ENCODE assay signal across 8 cellular contexts in genomic region chr16:28212532-28212873, GRCh38. TPM values are rescaled to one million over a fixed set of nuclear protein-coding genes. Genes with fewer than 3 reads are reported as not detected.
DNase-seq lines count a peak whose midpoint lies in the region; ATAC-seq, FAIRE-seq and TF ChIP-seq lines count a peak whose summit lies in the region.

No MANE protein-coding gene starts in this region.

- POLR2A ChIA-PET in A549 (lab: Yijun Ruan, JAX): interaction anchor here (0.6 to 1.1 kb wide), 3 partner anchors 8 to 341 kb away, joined by 3 to 4 read pairs (median 3); partner anchors contain the start of gene SGF29

- no peak for TF ChIP-seq CTCF in A549 (IDR thresholded peaks at IDR 0.05)
- no peak for TF ChIP-seq CTCF in HL-60 (IDR thresholded peaks at IDR 0.05; ENCODE audit: insufficient read depth, low read length)

- peak overlapping the region; percentile 73 for H3K4me2 ChIP-seq in A549

- no peak for FAIRE-seq in A549 (lab: Jason Lieb, UNC)

- no peak for DNase-seq in A549 (ENCODE audit: low read depth in 1 of 2, low spot score in 1 of 2)
- DNase-seq in HL-60 (ENCODE audit: low read depth in 1 of 2, low spot score in 1 of 2): no peak
- peak; percentile 47 for DNase-seq in astrocyte of the hippocampus (ENCODE audit: low read depth, low spot score)
- no peak for DNase-seq in stimulated activated naive CD4-positive, alpha-beta T cell (lab: John Stamatoyannopoulos, UW)
- DNase-seq in activated gamma-delta T cell (lab: John Stamatoyannopoulos, UW): no peak
- no peak for DNase-seq in NCI-H526 (lab: John Stamatoyannopoulos, UW)

- no peak for TF ChIP-seq EP300 in A549 (IDR thresholded peaks at IDR 0.05)

- TF ChIP-seq POLR2A in A549 (IDR thresholded peaks at IDR 0.05; ENCODE audit: low read length): no peak

- H3K27ac ChIP-seq in A549: peak overlapping the region; percentile 74 to 82
- peak overlapping the region; percentile 73 for H3K27ac ChIP-seq in HL-60 (replicated peaks)
- H3K27ac ChIP-seq in mesodermal cell (ENCODE audit: low read depth, low read length, severe bottlenecking): peak overlapping the region; percentile 81

- H3K4me3 ChIP-seq in A549 (peak overlapping the region; percentile 96), HL-60 (replicated peaks; ENCODE audit: insufficient read depth, low read length) (peak overlapping the region; percentile 34), mesodermal cell (ENCODE audit: extremely low read depth, insufficient read depth, low read length, poor library complexity, severe bottlenecking) (peak overlapping the region; percentile 71)

- H3K36me3 ChIP-seq in mesodermal cell (ENCODE audit: control insufficient read depth, insufficient read depth, low read length): peaks cover 25% of the 10 kb centered on the region

- no peaks in the 10 kb centered on the region for H3K9me3 ChIP-seq in A549
- H3K9me3 ChIP-seq in mesodermal cell (ENCODE audit: control insufficient read depth, low read length): no peaks in the 10 kb centered on the region

- H3K27me3 ChIP-seq in HL-60 (ENCODE audit: insufficient read depth, poor library complexity, severe bottlenecking): no peaks in the 10 kb centered on the region

- no peak for ATAC-seq in A549
- no peak for ATAC-seq in GM18868 (IDR thresholded peaks at IDR 0.05; ENCODE audit: unreplicated experiment)

- 93% methylated on average over 4 of the region's 4 CpGs for whole genome bisulfite sequencing in A549 (ENCODE audit: missing lambda C conversion rate)
- WGBS in mesodermal cell (ENCODE audit: insufficient coverage in 2 of 2), 2 experiments: 74 to 85% methylated on average over 3 to 4 of the region's 4 CpGs

- CTCF ChIA-PET in A549 (lab: Yijun Ruan, JAX): interaction anchor here (0.7 kb wide), 1 partner anchor 93 kb away, joined by 3 read pairs; no protein-coding TSS in a partner anchor

- H3K4me1 ChIP-seq in A549 (peaks cover 21% of the 10 kb centered on the region), mesodermal cell (ENCODE audit: control insufficient read depth, insufficient read depth, low read length, poor library complexity, severe bottlenecking) (peaks cover 4% of the 10 kb centered on the region)

- TF ChIP-seq RAD21 in A549 (conservative IDR thresholded peaks at IDR 0.05 in 1 of 2, IDR thresholded peaks at IDR 0.05 in 1 of 2): no peak

TF ChIP-seq in A549, 52 proteins besides CTCF, POLR2A, EP300 and RAD21:
- no peak for TF ChIP-seq HOXA7 (CRISPR knock-in tag; IDR thresholded peaks at IDR 0.05)
- no peak for TF ChIP-seq FOSL2 (IDR thresholded peaks at IDR 0.05)
- TF ChIP-seq FOSL2 (CRISPR knock-in tag; IDR thresholded peaks at IDR 0.05): peak; percentile 77
- no peak for TF ChIP-seq REST (IDR thresholded peaks at IDR 0.05)

RNA-seq across cellular contexts. Expression of gene XPO6, which starts 0.7 kb away (rescaled TPM):
- polyA plus RNA-seq in A549 (2011; rRNA removed) (108 and 115 TPM in 2 replicates), A549 (2017; fragmentation: RNase III; extraction: RNeasy Plus Mini Kit Qiagen cat#74134 plus additional on column Dnase treatment) (63.0 to 76.5 TPM (median 70.9 TPM) in 3 replicates)
- polyA plus RNA-seq in A549 (2012; cell fraction: cytosol; rRNA removed): 133 and 154 TPM in 2 replicates
- polyA plus RNA-seq in A549 (2012; cell fraction: nucleus; rRNA removed): 437 and 484 TPM in 2 replicates
- 183 and 199 TPM in 2 replicates for polyA minus RNA-seq in A549 (2011; rRNA and poly(A)+ RNA removed)
- polyA plus RNA-seq in mesodermal cell (2013, experiment 1 of 2): 72.0 TPM
- 61.0 TPM for polyA plus RNA-seq in mesodermal cell (2013, experiment 2 of 2)

Comparison
In these comparisons a context has a peak if more than half of its experiments do, and no peak if none do; other contexts are left out.
1. H3K4me3 ChIP-seq: peak in every context shown above with its lines; median percentile 96 in A549; 71 in mesodermal cell; 34 in HL-60.